Comparison of ENCODE assay signal across 6 cellular contexts in the genomic region with DNA sequence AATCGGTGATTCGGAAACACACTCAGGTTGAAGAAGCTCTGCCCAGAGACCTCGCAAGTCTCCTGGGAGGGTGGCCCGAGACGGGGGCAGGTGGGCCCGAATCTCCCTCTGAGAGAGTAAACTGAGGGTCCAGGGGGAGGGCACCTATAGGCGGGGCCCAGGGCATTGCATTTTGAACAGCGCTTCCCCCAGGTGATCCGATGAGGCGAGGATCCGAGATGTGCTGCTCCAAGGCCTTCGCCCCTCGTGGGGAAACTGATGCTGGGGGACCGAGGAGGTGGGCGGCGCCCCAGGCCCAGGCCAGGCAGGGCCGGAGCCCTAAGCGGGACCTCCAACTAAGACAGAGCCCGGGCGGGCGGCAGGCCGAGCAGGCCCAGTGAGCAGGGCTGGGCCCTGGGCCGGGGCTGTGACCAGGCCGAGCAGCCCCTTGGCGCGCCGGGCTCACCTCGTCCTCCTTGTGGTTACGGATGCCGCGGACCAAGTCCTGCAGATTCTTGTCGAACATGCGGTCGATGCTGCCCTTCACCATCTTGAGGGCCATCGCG. TPM values are rescaled to one million over a fixed set of nuclear protein-coding genes. Genes with fewer than 3 reads are reported as not detected.
DNase-seq lines count a peak whose midpoint lies in the region; ATAC-seq and TF ChIP-seq lines count a peak whose summit lies in the region.

No MANE protein-coding gene starts in this region.

- peaks cover 10% of the 10 kb centered on the region; the same call in 1 of the 2 replicates for H4K20me1 ChIP-seq in DOHH2 (ENCODE audit: control insufficient read depth, insufficient read depth, low read depth, low read length)

- no peaks in the 10 kb centered on the region for H3K9me3 ChIP-seq in DOHH2 (ENCODE audit: control insufficient read depth, insufficient read depth, low read length)
- H3K9me3 ChIP-seq in adrenal gland (replicated peaks in 1 of 3), result no peaks in the 10 kb centered on the region
- H3K9me3 ChIP-seq in mucosa of rectum (ENCODE audit: control insufficient read depth in 2 of 2, low read length in 2 of 2), result no peaks in the 10 kb centered on the region

- TF ChIP-seq CTCF in DOHH2 (IDR thresholded peaks at IDR 0.05; ENCODE audit: low read depth, low read length, poor library complexity, severe bottlenecking) (no peak), adrenal gland (IDR thresholded peaks at IDR 0.05) (no peak)

- WGBS in adrenal gland, 4 donors, result 0 to 3% (median 2%) methylated on average over 5 to 36 of the region's 36 CpGs

- intact Hi-C loops in adrenal gland (cut with DNase I), result loop anchor here in 1 of 2 donors (5.0 kb wide), 1 partner anchor 81 kb away; no protein-coding TSS in a partner anchor

- H3K36me3 ChIP-seq in DOHH2 (ENCODE audit: control insufficient read depth, low read length), result peaks cover 12% of the 10 kb centered on the region
- no peaks in the 10 kb centered on the region for H3K36me3 ChIP-seq in adrenal gland (replicated peaks in 1 of 2)
- peaks cover 2 to 3% of the 10 kb centered on the region in 2 donors for H3K36me3 ChIP-seq in mucosa of rectum (ENCODE audit: control insufficient read depth in 2 of 2, insufficient read depth in 2 of 2, low read length in 2 of 2)

- peak in 1 of 2 donors; percentile 11 for TF ChIP-seq POLR2A in adrenal gland (IDR thresholded peaks at IDR 0.05)

- H3K79me2 ChIP-seq in DOHH2 (ENCODE audit: control insufficient read depth, low read length), result peaks cover 53% of the 10 kb centered on the region

- H3K4me1 ChIP-seq in DOHH2 (ENCODE audit: control insufficient read depth, low read length) (peaks cover 30% of the 10 kb centered on the region), adrenal gland (replicated peaks in 1 of 2) (peaks cover 17 to 36% of the 10 kb centered on the region in 2 donors), mucosa of rectum (ENCODE audit: control insufficient read depth in 2 of 2, insufficient read depth in 2 of 2, low read length in 2 of 2) (peaks cover 20 to 27% of the 10 kb centered on the region in 2 donors)

- H3K27ac ChIP-seq in DOHH2 (ENCODE audit: low read depth, low read length) (peak overlapping the region; percentile 28), adrenal gland (peak overlapping the region; percentile 53 to 97 (median 83)), mucosa of rectum (ENCODE audit: low read depth in 2 of 2, low read length in 2 of 2) (peak overlapping the region; percentile 77 to 81)

- no peaks in the 10 kb centered on the region for H3F3A ChIP-seq in DOHH2 (ENCODE audit: control insufficient read depth, insufficient read depth)

- H3K4me2 ChIP-seq in DOHH2 (ENCODE audit: low read length), result peak overlapping the region; percentile 97

- peak in 4 of 7 donors; percentile 31 to 50 (median 40) for DNase-seq in adrenal gland
- no peak for DNase-seq in SKM-1 treated with dmso at 0.1 percent for 144 hours (lab: John Stamatoyannopoulos, UW; ENCODE audit: unreplicated experiment)
- DNase-seq in iPS-NIHi7 (ENCODE audit: extremely low spot score), result no peak

- peak overlapping the region; percentile 100 for H3K4me3 ChIP-seq in DOHH2 (ENCODE audit: low read length)
- H3K4me3 ChIP-seq in adrenal gland, result peak overlapping the region; percentile 86 to 97 (median 96)
- peak overlapping the region; percentile 87 to 91 for H3K4me3 ChIP-seq in mucosa of rectum (ENCODE audit: low read length in 2 of 2)

- H3K27me3 ChIP-seq in DOHH2 (ENCODE audit: control insufficient read depth, low read length) (no peaks in the 10 kb centered on the region), adrenal gland (no peaks in the 10 kb centered on the region), mucosa of rectum (ENCODE audit: control insufficient read depth in 2 of 2, insufficient read depth in 2 of 2, low read length in 2 of 2) (no peaks in the 10 kb centered on the region)

- H3K9ac ChIP-seq in mucosa of rectum (ENCODE audit: low read depth in 1 of 2, low read length in 2 of 2), result peak overlapping the region; percentile 85 to 88

- H3K9me2 ChIP-seq in DOHH2 (replicated peaks; ENCODE audit: control insufficient read depth, low read length), result no peaks in the 10 kb centered on the region

- ATAC-seq in HG03039 (IDR thresholded peaks at IDR 0.05; ENCODE audit: unreplicated experiment), result peak; percentile 17

RNA-seq across cellular contexts. Expression of a gene that starts 0.5 kb away (rescaled TPM):
- 100 to 1,000 TPM; 105 to 193 (median 122) TPM for total RNA-seq in adrenal gland
- 100 to 1,000 TPM in 2 of 3 donors, 10 to 100 TPM in 1; 88.7 to 133 (median 120) TPM for polyA plus RNA-seq in adrenal gland

RNA-seq across cellular contexts. Expression of a gene that starts 12.9 kb away (rescaled TPM):
- 10 to 100 TPM in 7 of 8 donors, 1 to 10 TPM in 1; 5.8 to 98.9 (median 20.8) TPM for total RNA-seq in adrenal gland
- 10 to 100 TPM in 2 of 3 donors, 1 to 10 TPM in 1; 6.8 to 39.2 (median 13.6) TPM for polyA plus RNA-seq in adrenal gland

RNA-seq across cellular contexts. Expression of a gene that starts 54.2 kb away (rescaled TPM):
- 1 to 10 TPM in 6 of 8 donors, under 1 TPM in 2; 0.69 to 8.7 (median 2.1) TPM for total RNA-seq in adrenal gland
- 10 to 100 TPM in 2 of 3 donors, 1 to 10 TPM in 1; 2.6 to 24.6 (median 17.4) TPM for polyA plus RNA-seq in adrenal gland

RNA-seq across cellular contexts. Expression of a gene that starts 54.7 kb away (rescaled TPM):
- 10 to 100 TPM; 25.5 to 54.0 (median 45.2) TPM for total RNA-seq in adrenal gland
- 10 to 100 TPM; 13.6 to 22.4 (median 16.0) TPM for polyA plus RNA-seq in adrenal gland

Comparison
In these comparisons a context has a peak if more than half of its experiments do, and no peak if none do; other contexts are left out.
1. H3K27ac ChIP-seq: peak in every context shown above with its lines; median percentile 83 in adrenal gland; 79 in mucosa of rectum; 28 in DOHH2.
2. DNase-seq: peak in adrenal gland (4 of 7); none in SKM-1 treated with dmso at 0.1 percent for 144 hours (single experiment) and iPS-NIHi7 (single experiment).
3. Peak in every context shown above with its lines, with median percentiles within 50 percentile points of each other: H3K4me3 ChIP-seq.